Comparison of ENCODE assay signal across 23 cellular contexts in genomic region chr12:31231611-31232360, GRCh38.
DNase-seq lines count a peak whose midpoint lies in the region; ATAC-seq, FAIRE-seq and TF ChIP-seq lines count a peak whose summit lies in the region.
"Had no signal": no experiment of that assay in that cellular context is flagged by ENCODE, and none has a peak within 500 bp of the region (broad histone marks: within the 10 kb centered on the region; RNA-seq: fewer than 3 reads in every experiment).

No MANE protein-coding gene starts in this region.

- peaks cover 49% of the 10 kb centered on the region for H3K27me3 ChIP-seq in IMR-90 (ENCODE audit: control insufficient read depth, insufficient read depth, low read length)
- H3K27me3 ChIP-seq in K562 (ENCODE audit: control insufficient read depth in 2 of 2, insufficient read depth in 2 of 2, low read length in 2 of 2), result peaks cover 26 to 84% of the 10 kb centered on the region in 2 experiments; a peak in 4 of 5 replicates
- H3K27me3 ChIP-seq in brain microvascular endothelial cell (replicated peaks), result peaks cover 8% of the 10 kb centered on the region
- H3K27me3 ChIP-seq: BLaER1, SJSA1 had no signal

- DNase-seq in IMR-90 (no peak), K562 (ENCODE audit: extremely low read depth in 1 of 4, low spot score in 3 of 4) (peak in 1 of 4 experiments; percentile 6), glomerular visceral epithelial cell (ENCODE audit: extremely low spot score) (peak; percentile 34), osteocyte (ENCODE audit: extremely low spot score, unreplicated experiment) (peak; percentile 57), brain microvascular endothelial cell (no peak), NCI-H2227 treated with DMSO at 0.1 percent for 48 hours (lab: John Stamatoyannopoulos, UW) (no peak), NCI-H226 (no peak)
- DNase-seq: CD4-positive, alpha-beta T cell; COR-L47; DMS 273 treated with DMSO at 0.1 percent for 48 hours; DMS79 treated with DMSO at 0.1 percent for 48 hours; GOT3; MM.1S; NCI-H1048; NCI-H1417 treated with DMSO at 0.1 percent for 48 hours; NCI-H187; NCI-H345; NCI-H524; NCI-H82 had no signal

- H2AK5ac ChIP-seq in IMR-90 (ENCODE audit: low read depth, low read length), result no peak overlapping the region

- BruUV-seq in IMR-90 (replicated peaks; lab: Mats Ljungman, UMichigan) (no TSS peak), K562 (replicated peaks; lab: Mats Ljungman, UMichigan) (no TSS peak)

- no peak overlapping the region for H3K18ac ChIP-seq in IMR-90 (ENCODE audit: low read depth, low read length)

- H3K23ac ChIP-seq in IMR-90 (ENCODE audit: low read depth, low read length), result no peak overlapping the region

- peaks cover 4% of the 10 kb centered on the region for H3K9me3 Mint-ChIP-seq in osteocyte (ENCODE audit: unreplicated experiment)
- H3K9me3 Mint-ChIP-seq: CD4-positive, alpha-beta T cell had no signal

- no peak for TF ChIP-seq EP300 in K562 (IDR thresholded peaks at IDR 0.05; ENCODE audit: low read length)

- H3K4me2 ChIP-seq in IMR-90 (ENCODE audit: low read depth, low read length) (no peak overlapping the region), K562 (ENCODE audit: insufficient read depth, low read length) (no peak overlapping the region)
- H3K4me2 ChIP-seq: BLaER1 had no signal

- POLR2A ChIA-PET in IMR-90 (lab: Charles Lee; ENCODE audit: unreplicated experiment), result no interaction called here
- POLR2A ChIA-PET in K562 (lab: Yijun Ruan, JAX), result interaction anchor here (0.5 to 1.6 kb wide), 2 partner anchors 20 to 74 kb away, joined by 3 to 4 read pairs; no protein-coding TSS in a partner anchor

- ATAC-seq in IMR-90 (ENCODE audit: low read depth), result no peak
- ATAC-seq in K562, result 0 out of 3 replicates have a peak, but pooled peaks have one; percentile 34
- ATAC-seq in HG03175 (IDR thresholded peaks at IDR 0.05; ENCODE audit: unreplicated experiment), result no peak
- ATAC-seq: Right ventricle myocardium inferior had no signal

- H3K4ac ChIP-seq in IMR-90 (ENCODE audit: low read depth, low read length), result no peak overlapping the region

- H3K79me1 ChIP-seq in IMR-90 (ENCODE audit: low read depth in 1 of 2, low read length in 2 of 2), result no peaks in the 10 kb centered on the region

- in situ Hi-C loops in IMR-90 (cut with MboI; ENCODE audit: low sequenced_read_pairs) (no loop called here), K562 (cut with MboI) (loop anchor here (25.0 kb wide), 1 partner anchor 1694 kb away; no protein-coding TSS in a partner anchor), brain microvascular endothelial cell (cut with HindIII; ENCODE audit: low pct_ligation_motif_present, low sequenced_read_pairs) (no loop called here)

- CTCF ChIA-PET in IMR-90 (lab: Yijun Ruan, JAX), result no interaction called here
- CTCF ChIA-PET in K562 (lab: Yijun Ruan, JAX; ENCODE audit: low intra/inter-chr PET ratio), result no interaction called here

- H3K56ac ChIP-seq in IMR-90 (ENCODE audit: extremely low read depth, insufficient read depth, low read length), result no peak overlapping the region

- no peak overlapping the region for H2BK15ac ChIP-seq in IMR-90 (ENCODE audit: low read depth, low read length)

- H3K27ac Mint-ChIP-seq in osteocyte (ENCODE audit: unreplicated experiment), result no peak overlapping the region
- H3K27ac Mint-ChIP-seq: CD4-positive, alpha-beta T cell had no signal

- peak; percentile 15 for FAIRE-seq in K562 (lab: Jason Lieb, UNC)

- peaks cover 5% of the 10 kb centered on the region for H3K4me1 Mint-ChIP-seq in osteocyte (ENCODE audit: unreplicated experiment)

- no peak overlapping the region for H3K4me3 ChIP-seq in IMR-90 (ENCODE audit: insufficient read depth, low read depth, low read length)
- no peak overlapping the region for H3K4me3 ChIP-seq in K562
- H3K4me3 ChIP-seq in brain microvascular endothelial cell (ENCODE audit: low read depth, low read length), result no peak overlapping the region
- H3K4me3 ChIP-seq: BLaER1, SJSA1 had no signal

- H3K9me1 ChIP-seq in IMR-90 (ENCODE audit: insufficient read depth, low read length) (no peaks in the 10 kb centered on the region), K562 (ENCODE audit: control insufficient read depth, insufficient read depth, low read length) (no peaks in the 10 kb centered on the region)

- H4K8ac ChIP-seq in IMR-90 (ENCODE audit: low read depth in 2 of 2, low read length in 2 of 2), result no peak overlapping the region

- H4K91ac ChIP-seq in IMR-90 (ENCODE audit: insufficient read depth, low read depth, low read length), result no peak overlapping the region

- H4K20me1 ChIP-seq in IMR-90 (ENCODE audit: insufficient read depth, low read length) (no peaks in the 10 kb centered on the region), K562 (replicated peaks; ENCODE audit: control insufficient read depth, insufficient read depth, low read length) (no peaks in the 10 kb centered on the region; the same call in 1 of the 2 replicates)
- H4K20me1 ChIP-seq: BLaER1 had no signal

- no peaks in the 10 kb centered on the region for H3K79me2 ChIP-seq in K562 (ENCODE audit: control insufficient read depth, insufficient read depth, low read length)

- no peak for TF ChIP-seq CTCF in IMR-90 (conservative IDR thresholded peaks at IDR 0.05; ENCODE audit: low read depth, low read length)
- TF ChIP-seq CTCF in K562 (IDR thresholded peaks at IDR 0.05 in 2 of 3, conservative IDR thresholded peaks at IDR 0.05 in 1 of 3; ENCODE audit: insufficient read depth in 2 of 3, low read depth in 1 of 3, low read length in 3 of 3), result peak in 2 of 3 experiments; percentile 11 to 21; a peak in 2 of 6 replicates
- no peak for TF ChIP-seq CTCF in osteocyte (IDR thresholded peaks at IDR 0.05)
- no peak for TF ChIP-seq CTCF in brain microvascular endothelial cell (IDR thresholded peaks at IDR 0.05; ENCODE audit: low read depth, low read length, missing control alignments)

- WGBS in IMR-90 (ENCODE audit: extremely low coverage in 2 of 2, insufficient read length in 1 of 2), 2 experiments, result 62% methylated on average over 4 of the region's 14 CpGs; no CpG with 5 or more reads in 1 of the 2 experiments
- 2% methylated on average over 14 of the region's 14 CpGs for WGBS in K562 (ENCODE audit: insufficient coverage, low coverage, missing lambda C conversion rate)

- H3K27me3 Mint-ChIP-seq in osteocyte (ENCODE audit: unreplicated experiment), result peaks cover 38% of the 10 kb centered on the region

- no peaks in the 10 kb centered on the region for H3K4me1 ChIP-seq in IMR-90 (ENCODE audit: control insufficient read depth, insufficient read depth, low read length)
- no peaks in the 10 kb centered on the region for H3K4me1 ChIP-seq in K562 (replicated peaks in 1 of 2; ENCODE audit: control insufficient read depth in 2 of 2, insufficient read depth in 2 of 2, low read length in 2 of 2)
- H3K4me1 ChIP-seq: SJSA1 had no signal

- H2BK5ac ChIP-seq in IMR-90 (ENCODE audit: low read depth, low read length, poor library complexity, severe bottlenecking), result no peak overlapping the region

- TF ChIP-seq RAD21 in IMR-90 (IDR thresholded peaks at IDR 0.05; ENCODE audit: low read length), result no peak
- TF ChIP-seq RAD21 in K562 (CRISPR knock-in tag; conservative IDR thresholded peaks at IDR 0.05 in 1 of 2, IDR thresholded peaks at IDR 0.05 in 1 of 2), result no peak

- intact Hi-C loops in IMR-90 (cut with micrococcal nuclease) (loop anchor here (10.0 kb wide), 1 partner anchor 247 kb away; no protein-coding TSS in a partner anchor), K562 (cut with micrococcal nuclease) (no loop called here)

- no peaks in the 10 kb centered on the region for H3K36me3 Mint-ChIP-seq in osteocyte (ENCODE audit: unreplicated experiment)

- H3K9ac ChIP-seq in IMR-90 (ENCODE audit: low read depth, low read length) (no peak overlapping the region), K562 (ENCODE audit: insufficient read depth in 1 of 2, low read depth in 2 of 2, low read length in 2 of 2) (no peak overlapping the region)
- H3K9ac ChIP-seq: BLaER1 had no signal

- H3K36me3 ChIP-seq in IMR-90 (ENCODE audit: control insufficient read depth, insufficient read depth, low read length) (no peaks in the 10 kb centered on the region), K562 (ENCODE audit: control insufficient read depth, insufficient read depth, low read length) (no peaks in the 10 kb centered on the region), brain microvascular endothelial cell (replicated peaks) (no peaks in the 10 kb centered on the region)
- H3K36me3 ChIP-seq: BLaER1, SJSA1 had no signal

- no peak overlapping the region for H2BK20ac ChIP-seq in IMR-90 (ENCODE audit: low read depth, low read length)

- H2AK9ac ChIP-seq in IMR-90 (replicated peaks; ENCODE audit: low read depth, low read length, poor library complexity), result peak overlapping the region; percentile 65

- no peak overlapping the region for H2AFZ ChIP-seq in IMR-90 (replicated peaks; ENCODE audit: low read length, poor library complexity)
- H2AFZ ChIP-seq in K562 (ENCODE audit: low read depth, low read length), result no peak overlapping the region

- no peak overlapping the region for H2BK120ac ChIP-seq in IMR-90 (ENCODE audit: low read depth, low read length)

- TF ChIP-seq POLR2A in IMR-90 (IDR thresholded peaks at IDR 0.05; ENCODE audit: low read depth, low read length), result no peak
- no peak for TF ChIP-seq POLR2A in K562 (conservative IDR thresholded peaks at IDR 0.05)

- H3K9me3 ChIP-seq in IMR-90 (ENCODE audit: control insufficient read depth, insufficient read depth, low read length) (peaks cover 7% of the 10 kb centered on the region), K562 (replicated peaks; ENCODE audit: control insufficient read depth, insufficient read depth, low read depth, low read length) (no peaks in the 10 kb centered on the region)
- H3K9me3 ChIP-seq: SJSA1 had no signal

- dilution Hi-C loops in IMR-90 (cut with HindIII; ENCODE audit: low sequenced_read_pairs, unreplicated experiment), result no loop called here

- H3K27ac ChIP-seq in IMR-90 (ENCODE audit: insufficient read depth, low read length), result no peak overlapping the region
- H3K27ac ChIP-seq in K562 (ENCODE audit: extremely low read depth, low read depth, low read length), result no peak overlapping the region
- no peak overlapping the region for H3K27ac ChIP-seq in brain microvascular endothelial cell
- H3K27ac ChIP-seq: BLaER1, SJSA1 had no signal

- H3K4me3 Mint-ChIP-seq in osteocyte (ENCODE audit: unreplicated experiment), result no peak overlapping the region
- H3K4me3 Mint-ChIP-seq: CD4-positive, alpha-beta T cell had no signal

- H3K14ac ChIP-seq in IMR-90 (replicated peaks; ENCODE audit: low read depth, low read length), result no peak overlapping the region

- no peak overlapping the region for H4K5ac ChIP-seq in IMR-90 (ENCODE audit: low read depth, low read length)

TF ChIP-seq in IMR-90, 13 proteins besides CTCF, POLR2A, EP300 and RAD21 (continues in another document):
- no peak for TF ChIP-seq MXI1 (IDR thresholded peaks at IDR 0.05; ENCODE audit: borderline replicate concordance, low read depth, low read length)
- TF ChIP-seq RCOR1 (IDR thresholded peaks at IDR 0.05; ENCODE audit: insufficient replicate concordance, low read length), result no peak
- no peak for TF ChIP-seq NFE2L2 (IDR thresholded peaks at IDR 0.05; ENCODE audit: low read depth, low read length)

Comparison
In these comparisons a context has a peak if more than half of its experiments do, and no peak if none do; other contexts are left out.
1. DNase-seq: peak in glomerular visceral epithelial cell (single experiment) and osteocyte (single experiment); none in IMR-90 (single experiment), brain microvascular endothelial cell (single experiment), NCI-H2227 treated with DMSO at 0.1 percent for 48 hours (single experiment) and NCI-H226 (single experiment).
2. CTCF ChIP-seq: peak in K562 (2 of 3); none in IMR-90 (single experiment), osteocyte (single experiment) and brain microvascular endothelial cell (single experiment).